Comparison of ENCODE assay signal across 8 cellular contexts in the genomic region with DNA sequence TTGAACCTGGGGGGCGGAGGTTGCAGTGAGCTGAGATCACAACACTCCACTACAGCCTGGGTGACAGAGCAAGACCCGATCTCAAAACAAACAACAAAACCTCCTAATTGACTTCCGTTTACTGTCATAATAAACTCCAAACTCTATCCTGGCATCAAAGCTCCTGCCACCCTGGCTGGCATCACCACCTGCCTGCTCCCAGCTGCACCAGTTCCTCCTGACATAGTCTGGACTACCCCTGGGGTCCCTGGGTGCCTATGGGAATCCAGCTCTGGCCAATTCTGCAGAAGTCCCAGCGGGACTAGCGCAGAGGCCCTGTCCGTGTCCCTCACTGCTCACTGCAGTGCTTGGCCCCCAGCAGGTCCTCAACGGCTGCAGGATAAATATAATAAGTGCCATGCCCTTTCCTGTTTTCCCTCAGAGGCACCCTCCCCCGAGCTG.
DNase-seq lines count a peak whose midpoint lies in the region; ATAC-seq and TF ChIP-seq lines count a peak whose summit lies in the region.

No MANE protein-coding gene starts in this region.

- no peak for TF ChIP-seq CTCF in VCaP (conservative IDR thresholded peaks at IDR 0.05)

- peak overlapping the region; percentile 72 for H3K4me3 ChIP-seq in iPS DF 6.9 (ENCODE audit: low read length)
- H3K4me3 ChIP-seq in stomach smooth muscle (ENCODE audit: low read length in 2 of 2): peak overlapping the region; percentile 83 to 90

- no peaks in the 10 kb centered on the region for H3K36me3 Mint-ChIP-seq in T-helper 2 cell treated with Interferon-gamma antibody and Interleukin-4, amounts not matched to agents 5 μg/mL and 100 μg/mL, for 36 hours (ENCODE audit: low read depth)

- H3K9ac ChIP-seq in stomach smooth muscle (ENCODE audit: low read length in 2 of 2): peak overlapping the region; percentile 36 to 45

- peaks cover 10% of the 10 kb centered on the region for H3K4me1 Mint-ChIP-seq in T-helper 2 cell treated with Interferon-gamma antibody and Interleukin-4, amounts not matched to agents 5 μg/mL and 100 μg/mL, for 36 hours (ENCODE audit: low read depth)

- H3K27ac ChIP-seq in VCaP (peak overlapping the region; percentile 81), iPS DF 6.9 (ENCODE audit: low read length) (no peak overlapping the region), stomach smooth muscle (ENCODE audit: low read length) (peak overlapping the region; percentile 41)

- H3K36me3 ChIP-seq in iPS DF 6.9 (ENCODE audit: control insufficient read depth, insufficient read depth, low read length) (no peaks in the 10 kb centered on the region; the same call in 1 of the 2 replicates), stomach smooth muscle (ENCODE audit: control insufficient read depth in 2 of 2, insufficient read depth in 2 of 2, low read length in 2 of 2) (peaks cover 0 to 11% of the 10 kb centered on the region in 2 donors)

- ATAC-seq in GM18858 (IDR thresholded peaks at IDR 0.05; ENCODE audit: unreplicated experiment): no peak

- DNase-seq in T-helper 2 cell treated with Interferon-gamma antibody and Interleukin-4, amounts not matched to agents 5 μg/mL and 100 μg/mL, for 36 hours (ENCODE audit: low spot score): no peak
- no peak for DNase-seq in T-helper 2 cell
- no peak for DNase-seq in iPS DF 6.9 (ENCODE audit: low read depth, low spot score)
- no peak for DNase-seq in KBM-7
- no peak for DNase-seq in NCI-H1694 (lab: John Stamatoyannopoulos, UW)

- in situ Hi-C loops in KBM-7 (cut with MboI; ENCODE audit: low pct_unique_long_range_greater_than_20kb, low sequenced_read_pairs): no loop called here

- peak overlapping the region; percentile 95 for H3K4me3 Mint-ChIP-seq in T-helper 2 cell treated with Interferon-gamma antibody and Interleukin-4, amounts not matched to agents 5 μg/mL and 100 μg/mL, for 36 hours

- H3K27me3 Mint-ChIP-seq in T-helper 2 cell treated with Interferon-gamma antibody and Interleukin-4, amounts not matched to agents 5 μg/mL and 100 μg/mL, for 36 hours (ENCODE audit: low read depth): no peaks in the 10 kb centered on the region

- H3K9me3 ChIP-seq in iPS DF 6.9 (ENCODE audit: control insufficient read depth, insufficient read depth, low read length) (no peaks in the 10 kb centered on the region), stomach smooth muscle (ENCODE audit: control insufficient read depth in 2 of 2, low read length in 2 of 2) (no peaks in the 10 kb centered on the region)

- H3K4me1 ChIP-seq in iPS DF 6.9 (ENCODE audit: control insufficient read depth, insufficient read depth, low read length) (peaks cover 2% of the 10 kb centered on the region; the same call in 1 of the 2 replicates), stomach smooth muscle (ENCODE audit: control insufficient read depth, insufficient read depth, low read length) (peaks cover 42% of the 10 kb centered on the region)

- no CpG with 5 or more reads among the region's 8 CpGs for WGBS in iPS DF 6.9 (ENCODE audit: insufficient coverage, insufficient read length)

- H3K27ac Mint-ChIP-seq in T-helper 2 cell treated with Interferon-gamma antibody and Interleukin-4, amounts not matched to agents 5 μg/mL and 100 μg/mL, for 36 hours: peak overlapping the region; percentile 82

- no peaks in the 10 kb centered on the region for H3K27me3 ChIP-seq in iPS DF 6.9 (ENCODE audit: control insufficient read depth, insufficient read depth, low read length)
- no peaks in the 10 kb centered on the region for H3K27me3 ChIP-seq in stomach smooth muscle (ENCODE audit: control insufficient read depth in 1 of 2, insufficient read depth in 2 of 2, low read length in 2 of 2)

- no peaks in the 10 kb centered on the region for H3K9me3 Mint-ChIP-seq in T-helper 2 cell treated with Interferon-gamma antibody and Interleukin-4, amounts not matched to agents 5 μg/mL and 100 μg/mL, for 36 hours
